ENCODE assay signal across 2 cellular contexts in genomic region chr1:37317870-37318431, GRCh38.
TF ChIP-seq lines count a peak whose summit lies in the region.

No MANE protein-coding gene starts in this region.

TF ChIP-seq in HepG2, 621 proteins besides CTCF, POLR2A, EP300 and RAD21 (continued from another document):
- no peak for TF ChIP-seq ZBTB26 (CRISPR knock-in tag; IDR thresholded peaks at IDR 0.05; ENCODE audit: borderline replicate concordance)
- no peak for TF ChIP-seq ZBTB8A (CRISPR knock-in tag; IDR thresholded peaks at IDR 0.05; ENCODE audit: borderline replicate concordance, low read depth)
- no peak for TF ChIP-seq NFE2 (CRISPR knock-in tag; IDR thresholded peaks at IDR 0.05)
- TF ChIP-seq SYNCRIP (IDR thresholded peaks at IDR 0.05; ENCODE audit: insufficient read depth, low read depth, low read length), result no peak
- no peak for TF ChIP-seq NCOA5 (CRISPR knock-in tag; IDR thresholded peaks at IDR 0.05)
- no peak for TF ChIP-seq ATM (IDR thresholded peaks at IDR 0.05; ENCODE audit: borderline replicate concordance)
- no peak for TF ChIP-seq ZNF776 (CRISPR knock-in tag; IDR thresholded peaks at IDR 0.05)
- TF ChIP-seq CSRNP1 (CRISPR knock-in tag; IDR thresholded peaks at IDR 0.05), result no peak
- TF ChIP-seq, protein P1, sequence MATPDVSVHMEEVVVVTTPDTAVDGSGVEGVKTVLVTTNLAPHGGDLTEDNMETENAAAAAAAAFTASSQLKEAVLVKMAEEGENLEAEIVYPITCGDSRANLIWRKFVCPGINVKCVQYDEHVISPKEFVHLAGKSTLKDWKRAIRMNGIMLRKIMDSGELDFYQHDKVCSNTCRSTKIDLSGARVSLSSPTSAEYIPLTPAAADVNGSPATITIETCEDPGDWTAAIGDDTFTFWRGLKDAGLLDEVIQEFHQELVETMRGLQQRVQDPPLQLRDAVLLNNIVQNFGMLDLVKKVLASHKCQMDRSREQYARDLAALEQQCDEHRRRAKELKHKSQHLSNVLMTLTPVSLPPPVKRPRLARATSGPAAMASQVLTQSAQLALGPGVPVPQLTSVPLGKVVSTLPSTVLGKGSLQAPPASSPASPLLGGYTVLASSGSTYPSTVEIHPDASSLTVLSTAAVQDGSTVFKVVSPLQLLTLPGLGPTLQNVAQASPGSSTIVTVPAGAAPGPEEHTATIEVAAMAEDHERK (CRISPR knock-in tag; IDR thresholded peaks at IDR 0.05; ENCODE audit: low read depth), result no peak
- no peak for TF ChIP-seq ZNF180 (CRISPR knock-in tag; IDR thresholded peaks at IDR 0.05; ENCODE audit: borderline replicate concordance, low read depth)
- no peak for TF ChIP-seq ZSCAN29 (CRISPR knock-in tag; conservative IDR thresholded peaks at IDR 0.05)
- no peak for TF ChIP-seq PHF20 (CRISPR knock-in tag; IDR thresholded peaks at IDR 0.05)

TF ChIP-seq in K562, 482 proteins besides CTCF, POLR2A, EP300 and RAD21 (continued from another document):
- TF ChIP-seq, protein P2, sequence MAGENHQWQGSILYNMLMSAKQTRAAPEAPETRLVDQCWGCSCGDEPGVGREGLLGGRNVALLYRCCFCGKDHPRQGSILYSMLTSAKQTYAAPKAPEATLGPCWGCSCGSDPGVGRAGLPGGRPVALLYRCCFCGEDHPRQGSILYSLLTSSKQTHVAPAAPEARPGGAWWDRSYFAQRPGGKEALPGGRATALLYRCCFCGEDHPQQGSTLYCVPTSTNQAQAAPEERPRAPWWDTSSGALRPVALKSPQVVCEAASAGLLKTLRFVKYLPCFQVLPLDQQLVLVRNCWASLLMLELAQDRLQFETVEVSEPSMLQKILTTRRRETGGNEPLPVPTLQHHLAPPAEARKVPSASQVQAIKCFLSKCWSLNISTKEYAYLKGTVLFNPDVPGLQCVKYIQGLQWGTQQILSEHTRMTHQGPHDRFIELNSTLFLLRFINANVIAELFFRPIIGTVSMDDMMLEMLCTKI (IDR thresholded peaks at IDR 0.05; ENCODE audit: partially characterized antibody), result no peak
